23 cellular contexts compared by ENCODE assay signal in the genomic region with DNA sequence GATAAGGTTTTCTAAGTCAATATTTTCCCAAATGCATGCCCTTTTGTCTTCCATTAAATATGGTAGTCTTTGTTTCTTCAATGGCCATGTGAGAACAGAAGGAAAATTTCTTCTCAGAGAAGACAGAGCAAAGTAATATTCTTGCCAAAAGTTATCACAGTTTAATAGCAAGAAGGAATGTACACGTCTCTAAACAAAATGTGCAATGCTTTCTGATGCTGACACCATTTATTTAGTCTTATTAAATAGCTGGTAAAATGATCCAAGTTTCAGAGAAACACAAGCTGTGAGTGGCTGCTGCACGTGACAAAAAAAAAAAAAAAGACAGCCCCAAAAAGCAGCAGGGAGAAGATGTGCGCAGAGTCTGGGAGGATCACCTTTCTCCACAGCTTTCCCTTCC.
"Had no signal": no experiment of that assay in that cellular context is flagged by ENCODE, and none has a peak within 500 bp of the region (broad histone marks: within the 10 kb centered on the region; RNA-seq: fewer than 3 reads in every experiment).

No MANE protein-coding gene starts in this region.

- H3K4me1 Mint-ChIP-seq: activated B cell treated with CpG ODN at 0.5 μM for 24 hours; activated CD4-positive, alpha-beta T cell treated with anti-CD3 and anti-CD28 coated beads, Interleukin-2, amount 10 ng/mL, durations not matched to agents 24 days and 14 days; activated T-helper 17 cell treated with anti-CD3 and anti-CD28 coated beads, Interleukin-2, amount 50 U/mL, for 72 hours; T-cell had no signal

- H3K36me3 Mint-ChIP-seq: activated CD4-positive, alpha-beta memory T cell treated with anti-CD3 and anti-CD28 coated beads for 36 hours; activated naive CD8-positive, alpha-beta T cell; brain; T-cell had no signal

- H3K27ac ChIP-seq: KMS-11 had no signal

- H3K4me2 ChIP-seq: KMS-11 had no signal

- DNase-seq: activated B cell treated with CpG ODN at 0.5 μM for 24 hours; activated CD4-positive, alpha-beta memory T cell treated with anti-CD3 and anti-CD28 coated beads for 36 hours; activated CD4-positive, alpha-beta T cell treated with anti-CD3 and anti-CD28 coated beads for 1 hour; activated CD4-positive, alpha-beta T cell treated with anti-CD3 and anti-CD28 coated beads, Interleukin-2, amount 10 ng/mL, durations not matched to agents 24 days and 14 days; activated gamma-delta T cell; activated naive CD4-positive, alpha-beta T cell treated with anti-CD3 and anti-CD28 coated beads for 36 hours; activated T-cell treated with anti-CD3 and anti-CD28 coated beads for 4 hours; activated T-cell treated with anti-CD3 and anti-CD28 coated beads, Interleukin-2, amount 50 U/mL, for 48 hours; amygdala; NCI-H1092; NCI-H1417; NCI-H1930; NCI-H446; NCI-H524; PC-3; SHP77 treated with DMSO at 0.1 percent for 48 hours; T-cell; T-helper 2 cell; T1000 had no signal

- H3K27ac Mint-ChIP-seq: activated B cell treated with CpG ODN at 0.5 μM for 24 hours; activated CD4-positive, alpha-beta memory T cell treated with anti-CD3 and anti-CD28 coated beads for 36 hours; activated CD4-positive, alpha-beta T cell treated with anti-CD3 and anti-CD28 coated beads, Interleukin-2, amount 10 ng/mL, durations not matched to agents 24 days and 14 days; activated naive CD4-positive, alpha-beta T cell treated with anti-CD3 and anti-CD28 coated beads for 36 hours; activated naive CD8-positive, alpha-beta T cell; activated T-helper 17 cell treated with anti-CD3 and anti-CD28 coated beads, Interleukin-2, amount 50 U/mL, for 72 hours; T-cell had no signal

- H3K9ac ChIP-seq: KMS-11 had no signal

- H3K27me3 Mint-ChIP-seq: activated B cell treated with CpG ODN at 0.5 μM for 24 hours; activated CD4-positive, alpha-beta memory T cell treated with anti-CD3 and anti-CD28 coated beads for 36 hours; activated CD4-positive, alpha-beta T cell treated with anti-CD3 and anti-CD28 coated beads, Interleukin-2, amount 10 ng/mL, durations not matched to agents 24 days and 14 days; brain; T-cell had no signal

- ATAC-seq: activated T-helper 17 cell treated with anti-CD3 and anti-CD28 coated beads, Interleukin-2, amount 50 U/mL, for 72 hours; PC-3; T-cell had no signal

- H3K9me3 Mint-ChIP-seq: activated CD4-positive, alpha-beta memory T cell treated with anti-CD3 and anti-CD28 coated beads for 36 hours; activated CD4-positive, alpha-beta T cell treated with anti-CD3 and anti-CD28 coated beads, Interleukin-2, amount 10 ng/mL, durations not matched to agents 24 days and 14 days; activated naive CD4-positive, alpha-beta T cell treated with anti-CD3 and anti-CD28 coated beads for 36 hours; activated T-helper 17 cell treated with anti-CD3 and anti-CD28 coated beads, Interleukin-2, amount 50 U/mL, for 72 hours; brain; T-cell had no signal

- H3K4me3 Mint-ChIP-seq: activated B cell treated with CpG ODN at 0.5 μM for 24 hours; activated CD4-positive, alpha-beta memory T cell treated with anti-CD3 and anti-CD28 coated beads for 36 hours; activated CD4-positive, alpha-beta T cell treated with anti-CD3 and anti-CD28 coated beads, Interleukin-2, amount 10 ng/mL, durations not matched to agents 24 days and 14 days; activated naive CD4-positive, alpha-beta T cell treated with anti-CD3 and anti-CD28 coated beads for 36 hours; activated naive CD8-positive, alpha-beta T cell; activated T-helper 17 cell treated with anti-CD3 and anti-CD28 coated beads, Interleukin-2, amount 50 U/mL, for 72 hours; brain; T-cell had no signal
